Comparison of ENCODE assay signal across 13 cellular contexts in genomic region chr14:91398707-91399106, GRCh38. TPM values are rescaled to one million over a fixed set of nuclear protein-coding genes. Genes with fewer than 3 reads are reported as not detected.
A peak's percentile ranks its signal among the peaks of the same experiment; 100 is the strongest.
DNase-seq lines count a peak whose midpoint lies in the region; ATAC-seq, FAIRE-seq and TF ChIP-seq lines count a peak whose summit lies in the region.
"Had no signal": no experiment of that assay in that cellular context is flagged by ENCODE, and none has a peak within 500 bp of the region (broad histone marks: within the 10 kb centered on the region; RNA-seq: fewer than 3 reads in every experiment).

No MANE protein-coding gene starts in this region.

- H3K9ac ChIP-seq in HepG2 (ENCODE audit: insufficient read depth, low read depth, low read length) = no peak overlapping the region

- no peak overlapping the region for H3K27ac ChIP-seq in HepG2 (ENCODE audit: extremely low read length, insufficient read depth, low read length)
- H3K27ac ChIP-seq: SJCRH30, thoracic aorta had no signal

- peak; percentile 66 for DNase-seq in BE2C
- no peak for DNase-seq in GM12864 (ENCODE audit: low read depth)
- DNase-seq in T-cell = no peak
- no peak for DNase-seq in HepG2 (ENCODE audit: low spot score)
- DNase-seq in NCI-H2227 treated with DMSO at 0.1 percent for 48 hours (lab: John Stamatoyannopoulos, UW) = no peak
- DNase-seq in NCI-H446 (lab: John Stamatoyannopoulos, UW) = no peak
- no peak for DNase-seq in HK-2 (ENCODE audit: unreplicated experiment)
- DNase-seq: HFFc6, NCI-H146, SJCRH30 had no signal

- H3K4me1 Mint-ChIP-seq in T-cell = peaks cover 95 to 97% (median 96%) of the 10 kb centered on the region in 3 donors

- no peaks in the 10 kb centered on the region for H4K20me1 ChIP-seq in HepG2 (ENCODE audit: insufficient read depth, low read length)

- in situ Hi-C loops in HepG2 (cut with HindIII; ENCODE audit: extremely low pct_ligation_motif_present, low pct_unique_long_range_greater_than_20kb) = no loop called here

- H3K4me1 ChIP-seq in BE2C (peaks cover 9% of the 10 kb centered on the region), HepG2 (ENCODE audit: insufficient read depth, low read length) (peaks cover 22% of the 10 kb centered on the region)
- H3K4me1 ChIP-seq: SJCRH30 had no signal

- CTCF ChIA-PET in T-cell (lab: Charles Lee) = interaction anchor here in 1 of 2 donors (0.6 to 4.4 kb wide), 12 partner anchors 10 to 221 kb away, joined by 3 to 15 read pairs (median 5); no protein-coding TSS in a partner anchor
- CTCF ChIA-PET in HepG2 (lab: Yijun Ruan, JAX; ENCODE audit: low intra/inter-chr PET ratio, low total read pairs) = no interaction called here

- no peak overlapping the region for H3K4me2 ChIP-seq in HepG2 (ENCODE audit: low read depth, low read length)
- H3K4me2 ChIP-seq: hepatocyte had no signal

- no CpG with 5 or more reads among the region's 6 CpGs for WGBS in HepG2 (ENCODE audit: low lambda C conversion rate)

- no peaks in the 10 kb centered on the region; the same call in 1 of the 2 replicates for H3K9me3 ChIP-seq in BE2C
- no peaks in the 10 kb centered on the region for H3K9me3 ChIP-seq in HepG2 (ENCODE audit: low read length)
- H3K9me3 ChIP-seq: SJCRH30, thoracic aorta had no signal

- no peak for TF ChIP-seq POLR2A in HepG2 (IDR thresholded peaks at IDR 0.05; ENCODE audit: insufficient read depth in 1 of 2, low read depth in 2 of 2, low read length in 2 of 2)

- H3K4me3 ChIP-seq in BE2C (ENCODE audit: low read depth, low read length) (no peak overlapping the region), GM12864 (ENCODE audit: low read depth, low read length) (peak overlapping the region; percentile 37), HepG2 (replicated peaks in 1 of 3; ENCODE audit: insufficient read depth in 1 of 3, low read depth in 2 of 3, low read length in 3 of 3) (no peak overlapping the region)
- H3K4me3 ChIP-seq: hepatocyte, SJCRH30, thoracic aorta had no signal

- no peak for FAIRE-seq in HepG2 (lab: Jason Lieb, UNC)

- peaks cover 27% of the 10 kb centered on the region for H3K79me2 ChIP-seq in HepG2 (ENCODE audit: insufficient read depth, low read length)

- POLR2A ChIA-PET in T-cell (lab: Charles Lee) = interaction anchor here (0.5 to 1.5 kb wide), 5 partner anchors 10 to 575 kb away, joined by 3 to 4 read pairs (median 3); no protein-coding TSS in a partner anchor
- POLR2A ChIA-PET in HepG2 (lab: Yijun Ruan, JAX) = interaction anchor here (1.5 kb wide), 1 partner anchor 19 kb away, joined by 3 read pairs; the partner anchor contains the start of gene CCDC88C

- ATAC-seq in T-cell (replicated peaks in 1 of 4) = no peak
- ATAC-seq in HepG2 = peak; percentile 31; the same call in 2 of the 3 replicates
- no peak for ATAC-seq in HG03135 (IDR thresholded peaks at IDR 0.05; ENCODE audit: unreplicated experiment)

- H3K27me3 Mint-ChIP-seq in T-cell = no peaks in the 10 kb centered on the region

- H3K9me3 Mint-ChIP-seq in T-cell = no peaks in the 10 kb centered on the region
- H3K9me3 Mint-ChIP-seq: HFFc6 had no signal

- H3K27me3 ChIP-seq in BE2C (no peaks in the 10 kb centered on the region), HepG2 (ENCODE audit: control insufficient read depth in 1 of 2, insufficient read depth in 2 of 2, low read length in 2 of 2) (no peaks in the 10 kb centered on the region)
- H3K27me3 ChIP-seq: hepatocyte, SJCRH30 had no signal

- no peak for TF ChIP-seq RAD21 in HepG2 (CRISPR knock-in tag; IDR thresholded peaks at IDR 0.05)

- H3K27ac Mint-ChIP-seq in T-cell = peak overlapping the region; percentile 91 to 98
- H3K27ac Mint-ChIP-seq: HFFc6 had no signal

- peak overlapping the region; percentile 98 to 99 (median 98) for H3K4me3 Mint-ChIP-seq in T-cell
- H3K4me3 Mint-ChIP-seq: HFFc6 had no signal

- TF ChIP-seq CTCF in BE2C (IDR thresholded peaks at IDR 0.05; ENCODE audit: low read depth, low read length) (no peak), GM12864 (IDR thresholded peaks at IDR 0.05; ENCODE audit: low read depth, low read length, missing control alignments) (peak; percentile 12), HepG2 (CRISPR knock-in tag; IDR thresholded peaks at IDR 0.05) (no peak)

- H3K36me3 ChIP-seq in BE2C (no peaks in the 10 kb centered on the region), HepG2 (replicated peaks in 1 of 2; ENCODE audit: control insufficient read depth in 1 of 2, insufficient read depth in 2 of 2, low read length in 2 of 2) (no peaks in the 10 kb centered on the region)
- H3K36me3 ChIP-seq: SJCRH30, thoracic aorta had no signal

- TF ChIP-seq EP300 in HepG2 (IDR thresholded peaks at IDR 0.05; ENCODE audit: low read depth in 2 of 2, low read length in 2 of 2) = no peak
- TF ChIP-seq EP300 in HepG2 (CRISPR knock-in tag; IDR thresholded peaks at IDR 0.05; ENCODE audit: borderline replicate concordance) = no peak

- no peak overlapping the region for H2AFZ ChIP-seq in HepG2 (ENCODE audit: low read length)
- H2AFZ ChIP-seq: hepatocyte had no signal

- H3K36me3 Mint-ChIP-seq in T-cell = peaks cover 5% of the 10 kb centered on the region

- intact Hi-C loops in HepG2 (cut with micrococcal nuclease; ENCODE audit: unreplicated experiment) = no loop called here

- BruUV-seq in HepG2 (replicated peaks; lab: Mats Ljungman, UMichigan) = no TSS peak

TF ChIP-seq in HepG2, 621 proteins besides CTCF, POLR2A, EP300 and RAD21:
- TF ChIP-seq ZNF160 (CRISPR knock-in tag; IDR thresholded peaks at IDR 0.05) (no peak), ZNF263 (CRISPR knock-in tag; IDR thresholded peaks at IDR 0.05) (peak; percentile 38; the same call in 1 of the 2 replicates)

RNA-seq across cellular contexts. Expression of gene CCDC88C, which starts 18.9 kb away (rescaled TPM):
- polyA plus RNA-seq in BE2C (2012; ENCODE audit: insufficient read depth, insufficient read length, low read depth) = 23.6 TPM
- total RNA-seq in T-cell (100 to 1,000 TPM; 260 to 368 (median 275) TPM), HepG2 (2016; rRNA removed; fragmentation: Illumina TruSeq; extraction: Trizol) (10.4 and 11.7 TPM in 2 replicates)
- 7.1 and 8.3 TPM in 2 replicates for total RNA-seq in HepG2 (2016; cell fraction: cytosol; rRNA removed; fragmentation: Illumina TruSeq; extraction: Trizol; ENCODE audit: low read depth)
- 7.7 and 11.4 TPM in 2 replicates for total RNA-seq in HepG2 (2016; cell fraction: insoluble cytoplasmic fraction; rRNA removed; fragmentation: Illumina TruSeq; extraction: Trizol)
- total RNA-seq in HepG2 (2016; cell fraction: membrane; rRNA removed; fragmentation: Illumina TruSeq; extraction: Trizol) = 8.7 and 9.6 TPM in 2 replicates
- total RNA-seq in HepG2 (2016; cell fraction: nucleus; rRNA removed; fragmentation: Illumina TruSeq; extraction: Trizol) = 17.4 and 18.0 TPM in 2 replicates
- polyA plus RNA-seq in HepG2 (2011; rRNA removed) = 3.6 and 4.3 TPM in 2 replicates
- 2.3 and 3.2 TPM in 2 replicates for polyA plus RNA-seq in HepG2 (2011; cell fraction: cytosol; rRNA removed)
- polyA plus RNA-seq in HepG2 (2011; cell fraction: nucleus; rRNA removed) = 11.4 and 12.1 TPM in 2 replicates
- 3.7 and 5.3 TPM in 2 replicates for polyA plus RNA-seq in HepG2 (2012)
- polyA plus RNA-seq in HepG2 (2016; cell fraction: cytosol; fragmentation: Illumina TruSeq; extraction: Trizol; ENCODE audit: low read depth) = 5.2 and 5.3 TPM in 2 replicates
- 8.0 and 9.8 TPM in 2 replicates for polyA plus RNA-seq in HepG2 (2016; cell fraction: insoluble cytoplasmic fraction; fragmentation: Illumina TruSeq; extraction: Trizol; ENCODE audit: low read depth)
- polyA plus RNA-seq in HepG2 (2016; cell fraction: membrane; fragmentation: Illumina TruSeq; extraction: Trizol; ENCODE audit: low read depth) = 5.3 and 5.8 TPM in 2 replicates
- 18.1 and 18.5 TPM in 2 replicates for polyA plus RNA-seq in HepG2 (2016; cell fraction: nucleus; fragmentation: Illumina TruSeq; extraction: Trizol; ENCODE audit: insufficient read depth, low read depth)
- 12.3 and 15.2 TPM in 2 replicates for polyA minus RNA-seq in HepG2 (2011; rRNA and poly(A)+ RNA removed; ENCODE audit: low replicate concordance)
- 4.3 and 4.5 TPM in 2 replicates for polyA minus RNA-seq in HepG2 (2011; cell fraction: cytosol; rRNA and poly(A)+ RNA removed)
- polyA minus RNA-seq in HepG2 (2011; cell fraction: nucleus; rRNA and poly(A)+ RNA removed) = 14.3 and 24.1 TPM in 2 replicates

Comparison
In these comparisons a context has a peak if more than half of its experiments do, and no peak if none do; other contexts are left out.
1. RNA of gene CCDC88C, which starts 18.9 kb away (total RNA-seq): 260 to 368 TPM in T-cell; 7.1 to 18.0 TPM in HepG2; every median in the first group is over 10 times any median in the second.